In genomic region chrX:36241397-36241796, GRCh38 we compare ENCODE assay signal across 16 cellular contexts.
"Had no signal": no experiment of that assay in that cellular context is flagged by ENCODE, and none has a peak within 500 bp of the region (broad histone marks: within the 10 kb centered on the region; RNA-seq: fewer than 3 reads in every experiment).

No MANE protein-coding gene starts in this region.

- ATAC-seq: activated CD8-positive, alpha-beta memory T cell treated with anti-CD3 and anti-CD28 coated beads, Interleukin-2, amount 10 ng/mL, durations not matched to agents 7 days and 5 days; effector memory CD8-positive, alpha-beta T cell; foreskin keratinocyte; naive thymus-derived CD4-positive, alpha-beta T cell had no signal

- DNase-seq: activated B cell treated with CpG ODN at 0.5 μM for 24 hours; activated CD4-positive, alpha-beta memory T cell treated with anti-CD3 and anti-CD28 coated beads, Interleukin-2, amount 10 ng/mL, durations not matched to agents 7 days and 5 days; activated CD4-positive, alpha-beta T cell treated with anti-CD3 and anti-CD28 coated beads for 48 hours; activated CD8-positive, alpha-beta memory T cell treated with anti-CD3 and anti-CD28 coated beads, Interleukin-2, amount 10 ng/mL, durations not matched to agents 7 days and 5 days; dermis blood vessel endothelial cell; effector memory CD8-positive, alpha-beta T cell; foreskin keratinocyte; glutamatergic neuron; hippocampal formation; naive thymus-derived CD4-positive, alpha-beta T cell; stimulated activated CD4-positive, alpha-beta T cell treated with anti-CD3 and anti-CD28 coated beads, Interleukin-2, amount 100 ng/mL, for 24 hours; uterus had no signal

- H2AFZ ChIP-seq: neural progenitor cell had no signal

- H3K4me1 ChIP-seq: foreskin keratinocyte, neural progenitor cell, prostate gland, right atrium auricular region, tibial nerve, uterus had no signal

- H3K36me3 ChIP-seq: neural progenitor cell, prostate gland, right atrium auricular region, tibial nerve, uterus had no signal

- H3K27ac ChIP-seq: foreskin keratinocyte, neural progenitor cell, prostate gland, right atrium auricular region, tibial nerve, uterus had no signal

- H3K9ac ChIP-seq: neural progenitor cell had no signal

- H3K4me3 ChIP-seq: neural progenitor cell, prostate gland, right atrium auricular region, tibial nerve, uterus had no signal

- H3K4me2 ChIP-seq: neural progenitor cell had no signal

- H3K9me3 ChIP-seq: prostate gland, right atrium auricular region, tibial nerve, uterus had no signal

- H3K27me3 ChIP-seq: foreskin keratinocyte, neural progenitor cell, right atrium auricular region, tibial nerve, uterus had no signal
